In the genomic region with DNA sequence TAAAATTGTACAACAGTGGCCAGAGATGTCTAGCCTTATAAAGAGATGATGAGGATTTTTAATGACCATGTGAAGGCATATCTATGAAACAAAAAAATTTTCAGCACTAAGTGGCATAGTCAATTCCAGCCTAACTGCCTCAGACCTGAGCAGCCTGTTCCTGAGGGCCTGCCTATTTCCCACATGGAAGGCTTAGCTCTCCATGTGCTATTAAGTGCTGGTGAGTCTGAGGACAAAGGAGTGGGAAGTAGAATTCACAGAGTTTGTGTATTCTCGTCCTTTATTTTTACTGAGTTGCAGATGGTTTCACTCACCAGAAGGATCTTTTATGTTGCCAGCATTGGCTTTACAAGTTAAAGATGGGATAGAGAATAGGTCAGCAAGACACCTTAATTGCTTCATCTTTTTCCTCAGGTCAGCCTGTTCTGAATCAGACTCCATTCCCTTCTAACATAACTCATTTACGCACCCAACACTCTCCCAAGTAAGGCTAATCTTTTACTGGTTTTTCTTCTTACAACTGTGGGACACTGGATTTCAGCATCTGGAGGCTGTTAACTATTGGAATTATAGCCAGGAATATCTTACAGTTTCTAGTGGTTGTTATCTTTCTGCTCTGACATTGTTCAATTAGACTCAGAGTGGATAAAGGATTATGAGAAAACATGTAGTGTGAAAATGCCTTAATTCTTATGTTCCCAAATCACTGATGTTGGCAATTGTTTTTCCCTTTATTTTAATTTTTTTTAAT, we compare ENCODE assay signal across 24 cellular contexts.
"Had no signal": no experiment of that assay in that cellular context is flagged by ENCODE, and none has a peak within 500 bp of the region (broad histone marks: within the 10 kb centered on the region; RNA-seq: fewer than 3 reads in every experiment).

No MANE protein-coding gene starts in this region.

- H3K9me3 ChIP-seq: MG63 had no signal

- H3K9me3 Mint-ChIP-seq: activated B cell treated with CpG ODN at 0.5 μM for 24 hours; activated CD4-positive, alpha-beta memory T cell treated with anti-CD3 and anti-CD28 coated beads for 36 hours; activated CD4-positive, alpha-beta T cell treated with anti-CD3 and anti-CD28 coated beads, Interleukin-2, amount 10 ng/mL, durations not matched to agents 7 days and 5 days; activated naive CD4-positive, alpha-beta T cell treated with anti-CD3 and anti-CD28 coated beads for 36 hours; activated T-cell treated with anti-CD3 and anti-CD28 coated beads, Interleukin-2, amount 50 U/mL, for 4 hours; brain had no signal

- H3K4me3 ChIP-seq: MG63 had no signal

- FAIRE-seq: astrocyte, RCC 7860 had no signal

- H3K27ac Mint-ChIP-seq: activated B cell treated with CpG ODN at 0.5 μM for 24 hours; activated CD4-positive, alpha-beta memory T cell treated with anti-CD3 and anti-CD28 coated beads for 36 hours; activated CD4-positive, alpha-beta T cell treated with anti-CD3 and anti-CD28 coated beads, Interleukin-2, amount 10 ng/mL, durations not matched to agents 7 days and 5 days; activated naive CD4-positive, alpha-beta T cell treated with anti-CD3 and anti-CD28 coated beads for 36 hours; activated naive CD8-positive, alpha-beta T cell; brain; T-helper 17 cell had no signal

- H3K36me3 ChIP-seq: MG63 had no signal

- H3K27me3 Mint-ChIP-seq: activated B cell treated with CpG ODN at 0.5 μM for 24 hours; activated CD4-positive, alpha-beta memory T cell treated with anti-CD3 and anti-CD28 coated beads for 36 hours; activated CD4-positive, alpha-beta T cell treated with anti-CD3 and anti-CD28 coated beads, Interleukin-2, amount 10 ng/mL, durations not matched to agents 7 days and 5 days; activated naive CD8-positive, alpha-beta T cell; brain; T-helper 17 cell had no signal

- H3K4me3 Mint-ChIP-seq: activated B cell treated with CpG ODN at 0.5 μM for 24 hours; activated CD4-positive, alpha-beta memory T cell treated with anti-CD3 and anti-CD28 coated beads for 36 hours; activated CD4-positive, alpha-beta T cell treated with anti-CD3 and anti-CD28 coated beads, Interleukin-2, amount 10 ng/mL, durations not matched to agents 7 days and 5 days; activated naive CD4-positive, alpha-beta T cell treated with anti-CD3 and anti-CD28 coated beads for 36 hours; activated naive CD8-positive, alpha-beta T cell; activated T-cell treated with anti-CD3 and anti-CD28 coated beads, Interleukin-2, amount 50 U/mL, for 4 hours; brain; T-helper 17 cell had no signal

- H3K36me3 Mint-ChIP-seq: activated CD4-positive, alpha-beta memory T cell treated with anti-CD3 and anti-CD28 coated beads for 36 hours; activated naive CD8-positive, alpha-beta T cell; brain had no signal

- ATAC-seq: activated T-cell treated with anti-CD3 and anti-CD28 coated beads, Interleukin-2, amount 50 U/mL, for 4 hours; PC-3; T-helper 17 cell had no signal

- H3K4me1 Mint-ChIP-seq: activated B cell treated with CpG ODN at 0.5 μM for 24 hours; activated CD4-positive, alpha-beta T cell treated with anti-CD3 and anti-CD28 coated beads, Interleukin-2, amount 10 ng/mL, durations not matched to agents 7 days and 5 days; brain; T-helper 17 cell had no signal

- DNase-seq: activated B cell treated with CpG ODN at 0.5 μM for 24 hours; activated CD4-positive, alpha-beta memory T cell treated with anti-CD3 and anti-CD28 coated beads for 36 hours; activated CD4-positive, alpha-beta T cell treated with anti-CD3 and anti-CD28 coated beads, Interleukin-2, amount 10 ng/mL, durations not matched to agents 7 days and 5 days; activated CD8-positive, alpha-beta memory T cell treated with anti-CD3 and anti-CD28 coated beads for 24 hours; activated gamma-delta T cell; activated naive CD4-positive, alpha-beta T cell treated with anti-CD3 and anti-CD28 coated beads for 36 hours; activated T-cell treated with anti-CD3 and anti-CD28 coated beads, Interleukin-2, amount 50 U/mL, for 4 hours; amygdala; MG63; MV-4-11; NCI-H1092 treated with DMSO at 0.1 percent for 48 hours; NCI-H1417 treated with DMSO at 0.1 percent for 48 hours; NCI-H1694 treated with DMSO at 0.1 percent for 48 hours; NCI-H2081; NCI-H446; NCI-H524; PC-3; SIG-M5; T-helper 17 cell; T-helper 9 cell had no signal
